In the genomic region with DNA sequence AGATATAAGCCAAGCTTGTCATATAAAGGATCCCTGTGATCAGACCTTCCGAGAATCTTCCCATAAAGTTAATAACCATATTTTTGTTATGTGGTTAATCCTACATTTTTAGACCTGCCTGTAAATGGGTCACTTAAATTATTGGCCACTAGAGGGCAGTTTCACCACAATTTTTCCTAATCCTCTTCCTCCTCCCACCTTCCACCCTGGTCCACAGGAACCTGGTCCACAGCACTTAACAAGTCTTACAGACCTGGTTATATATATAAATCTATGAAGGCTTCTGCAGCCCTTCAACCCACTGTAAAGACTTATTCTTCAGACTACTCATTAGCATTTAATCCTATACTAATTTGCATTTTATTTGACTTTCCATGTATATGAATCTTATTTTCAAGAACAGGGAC, we compare ENCODE assay signal across 7 cellular contexts. TPM values are rescaled to one million over a fixed set of nuclear protein-coding genes. Genes with fewer than 3 reads are reported as not detected.
DNase-seq lines count a peak whose midpoint lies in the region; ATAC-seq, FAIRE-seq and TF ChIP-seq lines count a peak whose summit lies in the region.

No MANE protein-coding gene starts in this region.

- H2AK5ac ChIP-seq in H9 (ENCODE audit: insufficient read length, low read length) = no peak overlapping the region

- H4K5ac ChIP-seq in H9 (ENCODE audit: insufficient read length, low read depth, low read length) = no peak overlapping the region

- H3K27ac Mint-ChIP-seq in H9 = no peak overlapping the region

- FAIRE-seq in K562 (lab: Jason Lieb, UNC) = peak; percentile 71

- peak; percentile 36 to 74; a peak in 3 of 4 replicates for TF ChIP-seq RAD21 in K562 (CRISPR knock-in tag; conservative IDR thresholded peaks at IDR 0.05 in 1 of 2, IDR thresholded peaks at IDR 0.05 in 1 of 2)

- H3K9me3 Mint-ChIP-seq in H9 = peaks cover 0 to 3% of the 10 kb centered on the region in 2 experiments; a peak in 1 of 5 replicates

- H3K4me3 Mint-ChIP-seq in H9 = no peak overlapping the region

- intact Hi-C loops in K562 (cut with micrococcal nuclease) = loop anchor here (1.0 to 5.0 kb wide), 3 partner anchors 90 to 640 kb away; no protein-coding TSS in a partner anchor
- intact Hi-C loops in aorta (cut with DNase I) = loop anchor here (2.0 to 10.0 kb wide), 4 partner anchors 64 to 264 kb away; partner anchors contain the start of gene ALDH5A1 (in 1 of the 2)

- H3K9ac ChIP-seq in H9 (ENCODE audit: extremely low read depth, insufficient read length, low read length) (no peak overlapping the region), K562 (ENCODE audit: insufficient read depth in 1 of 2, low read depth in 2 of 2, low read length in 2 of 2) (no peak overlapping the region)

- H3K4me3 ChIP-seq in DOHH2 (ENCODE audit: low read length) (no peak overlapping the region), K562 (no peak overlapping the region), aorta (ENCODE audit: low read length in 2 of 2) (no peak overlapping the region)

- H3K27ac ChIP-seq in DOHH2 (ENCODE audit: low read depth, low read length) (no peak overlapping the region), H9 (ENCODE audit: insufficient read length, low read depth, low read length) (no peak overlapping the region), K562 (ENCODE audit: extremely low read depth, low read depth, low read length) (no peak overlapping the region), aorta (ENCODE audit: low read depth in 1 of 2, low read length in 2 of 2) (no peak overlapping the region)

- no peaks in the 10 kb centered on the region for H3K4me1 ChIP-seq in DOHH2 (ENCODE audit: control insufficient read depth, low read length)
- no peaks in the 10 kb centered on the region for H3K4me1 ChIP-seq in H9 (ENCODE audit: insufficient read depth, low read length)
- H3K4me1 ChIP-seq in K562 (replicated peaks in 1 of 2; ENCODE audit: control insufficient read depth in 2 of 2, insufficient read depth in 2 of 2, low read length in 2 of 2) = peaks cover 0 to 8% of the 10 kb centered on the region in 2 experiments; a peak in 3 of 5 replicates
- H3K4me1 ChIP-seq in aorta (ENCODE audit: control insufficient read depth in 1 of 2, insufficient read depth in 2 of 2, low read length in 2 of 2) = no peaks in the 10 kb centered on the region

- in situ Hi-C loops in K562 (cut with MboI) = no loop called here

- H3K9me3 ChIP-seq in DOHH2 (ENCODE audit: control insufficient read depth, insufficient read depth, low read length) (no peaks in the 10 kb centered on the region), H9 (ENCODE audit: control insufficient read depth, low read depth, low read length) (no peaks in the 10 kb centered on the region), K562 (replicated peaks; ENCODE audit: control insufficient read depth, insufficient read depth, low read depth, low read length) (no peaks in the 10 kb centered on the region; the same call in 1 of the 2 replicates), aorta (ENCODE audit: control insufficient read depth, low read length) (no peaks in the 10 kb centered on the region)

- no peak overlapping the region for H3K14ac ChIP-seq in H9 (ENCODE audit: insufficient read depth, low read length)

- H3K4me1 Mint-ChIP-seq in H9 = no peaks in the 10 kb centered on the region

- H3K36me3 ChIP-seq in DOHH2 (ENCODE audit: control insufficient read depth, low read length) = peaks cover 2% of the 10 kb centered on the region
- H3K36me3 ChIP-seq in K562 (ENCODE audit: control insufficient read depth, insufficient read depth, low read length) = peaks cover 25% of the 10 kb centered on the region; the same call in 1 of the 3 replicates
- H3K36me3 ChIP-seq in aorta (ENCODE audit: control insufficient read depth in 1 of 2, insufficient read depth in 2 of 2, low read length in 1 of 2) = no peaks in the 10 kb centered on the region

- H3K36me3 Mint-ChIP-seq in H9 (ENCODE audit: insufficient read depth in 1 of 3, low read depth in 3 of 3) = peaks cover 0 to 13% (median 11%) of the 10 kb centered on the region in 3 experiments; a peak in 5 of 7 replicates

- no peak overlapping the region for H3K56ac ChIP-seq in H9 (ENCODE audit: insufficient read length, low read depth, low read length)

- no TSS peak for BruUV-seq in K562 (replicated peaks; lab: Mats Ljungman, UMichigan)

- H2AFZ ChIP-seq in H9 (ENCODE audit: low read length) = no peak overlapping the region
- H2AFZ ChIP-seq in K562 (ENCODE audit: low read depth, low read length) = no peak overlapping the region

- H3K9me1 ChIP-seq in K562 (ENCODE audit: control insufficient read depth, insufficient read depth, low read length) = no peaks in the 10 kb centered on the region

- no peaks in the 10 kb centered on the region for H3K27me3 Mint-ChIP-seq in H9 (ENCODE audit: low read depth)

- H3K27me3 ChIP-seq in DOHH2 (ENCODE audit: control insufficient read depth, low read length) = no peaks in the 10 kb centered on the region
- no peaks in the 10 kb centered on the region for H3K27me3 ChIP-seq in H9 (ENCODE audit: insufficient read depth, low read length)
- H3K27me3 ChIP-seq in K562 (ENCODE audit: control insufficient read depth in 2 of 2, insufficient read depth in 2 of 2, low read length in 2 of 2) = no peaks in the 10 kb centered on the region
- H3K27me3 ChIP-seq in aorta (ENCODE audit: control insufficient read depth in 1 of 2, insufficient read depth in 2 of 2, low read length in 1 of 2) = no peaks in the 10 kb centered on the region

- H3K23ac ChIP-seq in H9 (ENCODE audit: insufficient read length, low read depth, low read length) = no peak overlapping the region

- H3K23me2 ChIP-seq in H9 (ENCODE audit: insufficient read length, low read depth, low read length, poor library complexity, severe bottlenecking) = no peaks in the 10 kb centered on the region

- no peak overlapping the region for H4K91ac ChIP-seq in H9 (ENCODE audit: insufficient read length, low read depth, low read length)

- no peak overlapping the region for H2BK120ac ChIP-seq in H9 (ENCODE audit: low read depth, low read length, poor library complexity, severe bottlenecking)

- no peak for TF ChIP-seq EP300 in K562 (IDR thresholded peaks at IDR 0.05; ENCODE audit: low read length)

- TF ChIP-seq CTCF in DOHH2 (IDR thresholded peaks at IDR 0.05; ENCODE audit: low read depth, low read length, poor library complexity, severe bottlenecking) (peak; percentile 74), H9 (conservative IDR thresholded peaks at IDR 0.05) (peak; percentile 82), K562 (IDR thresholded peaks at IDR 0.05 in 2 of 3, conservative IDR thresholded peaks at IDR 0.05 in 1 of 3; ENCODE audit: insufficient read depth in 2 of 3, low read depth in 1 of 3, low read length in 3 of 3) (peak; percentile 65 to 84 (median 77))

- no CpG with 5 or more reads among the region's 1 CpG for WGBS in H9 (ENCODE audit: extremely low coverage, insufficient read length, low lambda C conversion rate)
- 21% methylated on average over 1 of the region's 1 CpG for whole genome bisulfite sequencing in K562 (ENCODE audit: insufficient coverage, low coverage, missing lambda C conversion rate)
- WGBS in aorta, 2 donors = 13 to 23% methylated on average over 1 of the region's 1 CpG

- H4K20me1 ChIP-seq in DOHH2 (ENCODE audit: control insufficient read depth, insufficient read depth, low read depth, low read length) (no peaks in the 10 kb centered on the region), H9 (ENCODE audit: control insufficient read depth, insufficient read depth, insufficient read length) (no peaks in the 10 kb centered on the region), K562 (replicated peaks; ENCODE audit: control insufficient read depth, insufficient read depth, low read length) (no peaks in the 10 kb centered on the region)

- no peak for TF ChIP-seq POLR2A in K562 (conservative IDR thresholded peaks at IDR 0.05)

- POLR2A ChIA-PET in K562 (lab: Yijun Ruan, JAX) = no interaction called here

- no peaks in the 10 kb centered on the region for H3K79me1 ChIP-seq in H9 (ENCODE audit: insufficient read depth, low read depth, low read length, poor library complexity, severe bottlenecking)

- H3K4ac ChIP-seq in H9 (ENCODE audit: low read depth, low read length) = no peak overlapping the region

- ATAC-seq in K562 (peak; percentile 90), aorta (ENCODE audit: low FRiP score) (peak; percentile 75)

- H2BK15ac ChIP-seq in H9 (ENCODE audit: low read depth, low read length) = no peak overlapping the region

- no peak overlapping the region for H2BK5ac ChIP-seq in H9 (ENCODE audit: insufficient read length, low read length)

- H3K4me2 ChIP-seq in DOHH2 (ENCODE audit: low read length) = no peak overlapping the region
- no peak overlapping the region for H3K4me2 ChIP-seq in H9 (ENCODE audit: insufficient read depth, insufficient read length, low read length)
- H3K4me2 ChIP-seq in K562 (ENCODE audit: insufficient read depth, low read length) = no peak overlapping the region

- H3T11ph ChIP-seq in H9 (ENCODE audit: low read length) = no peak overlapping the region

- H3K79me2 ChIP-seq in DOHH2 (ENCODE audit: control insufficient read depth, low read length) (no peaks in the 10 kb centered on the region), H9 (ENCODE audit: insufficient read depth, low read length) (no peaks in the 10 kb centered on the region), K562 (ENCODE audit: control insufficient read depth, insufficient read depth, low read length) (no peaks in the 10 kb centered on the region)

- H2BK12ac ChIP-seq in H9 (ENCODE audit: insufficient read length, low read depth, low read length) = no peak overlapping the region

- CTCF ChIA-PET in K562 (lab: Yijun Ruan, JAX; ENCODE audit: low intra/inter-chr PET ratio) = interaction anchor here (0.6 to 0.9 kb wide), 3 partner anchors 45 to 264 kb away, joined by 3 to 4 read pairs (median 4); no protein-coding TSS in a partner anchor

- no peak overlapping the region for H2BK20ac ChIP-seq in H9 (ENCODE audit: low read depth, low read length, poor library complexity, severe bottlenecking)

- H3F3A ChIP-seq in DOHH2 (ENCODE audit: control insufficient read depth, insufficient read depth) = no peaks in the 10 kb centered on the region

- no peak overlapping the region for H3K18ac ChIP-seq in H9 (ENCODE audit: insufficient read length, low read depth, low read length)

- no peak overlapping the region for H4K8ac ChIP-seq in H9 (replicated peaks; ENCODE audit: insufficient read length, low read depth, low read length)

- DNase-seq in H9 (no peak), NCI-H69 (lab: John Stamatoyannopoulos, UW) (peak; percentile 69), K562 (ENCODE audit: extremely low read depth in 1 of 4, low spot score in 3 of 4) (peak; percentile 67 to 71 (median 68)), kidney tubule cell (ENCODE audit: low spot score) (peak; percentile 64), aorta (no peak)
- no peak for DNase-seq in activated CD8-positive, alpha-beta memory T cell treated with anti-CD3 and anti-CD28 coated beads for 24 hours

- H3K9me2 ChIP-seq in DOHH2 (replicated peaks; ENCODE audit: control insufficient read depth, low read length) = no peaks in the 10 kb centered on the region

RNA-seq across cellular contexts. Expression of gene MRS2, which starts 28.3 kb away (rescaled TPM):
- total RNA-seq in H9 (2021) (85.8 and 86.3 TPM in 2 replicates), K562 (2014; rRNA removed) (34.4 and 34.8 TPM in 2 replicates), K562 (2014; rRNA removed; fragmentation: Illumina TruSeq; extraction: Trizol) (54.7 and 57.8 TPM in 2 replicates), K562 (2015; rRNA removed; fragmentation: Illumina TruSeq; extraction: Trizol) (45.8 and 48.1 TPM in 2 replicates), K562 (2021) (55.0 and 57.5 TPM in 2 replicates), aorta (10 to 100 TPM; 12.1 to 19.8 TPM)
- 25.6 and 50.4 TPM in 2 replicates for total RNA-seq in K562 (2011; cell fraction: chromatin; rRNA removed; ENCODE audit: low replicate concordance)
- 25.7 and 29.5 TPM in 2 replicates for total RNA-seq in K562 (2011; cell fraction: nucleolus; rRNA removed)
- 41.1 and 64.7 TPM in 2 replicates for total RNA-seq in K562 (2011; cell fraction: nucleoplasm; rRNA removed)
- polyA plus RNA-seq in K562 (2011; rRNA removed) (44.8 and 57.9 TPM in 2 replicates), K562 (2014; fragmentation: Illumina TruSeq; extraction: Trizol) (43.0 and 47.0 TPM in 2 replicates), K562 (2014; fragmentation: Nextera tagmentation; extraction: Ambion mirVana) (10 to 100 TPM; 14.6 to 23.6 TPM), K562 (2014; rRNA removed) (49.0 and 50.0 TPM in 2 replicates), aorta (10 to 100 TPM in 1 of 2 donors, 1 to 10 TPM in 1; 9.8 to 12.4 TPM)
- polyA plus RNA-seq in K562 (2011; cell fraction: cytosol; rRNA removed) = 34.2 and 47.8 TPM in 2 replicates
- 31.0 and 39.7 TPM in 2 replicates for polyA plus RNA-seq in K562 (2011; cell fraction: nucleus; rRNA removed)
- 34.3 and 36.0 TPM in 2 replicates for polyA plus RNA-seq in K562 (2012)
- polyA minus RNA-seq in K562 (2011; rRNA and poly(A)+ RNA removed) = 60.6 and 65.0 TPM in 2 replicates
- polyA minus RNA-seq in K562 (2011; cell fraction: cytosol; rRNA and poly(A)+ RNA removed) = 34.3 and 41.7 TPM in 2 replicates
- polyA minus RNA-seq in K562 (2011; cell fraction: nucleus; rRNA and poly(A)+ RNA removed) = 24.8 and 34.5 TPM in 2 replicates

RNA-seq across cellular contexts. Expression of gene GPLD1, which starts 58.3 kb away (rescaled TPM):
- 7.5 and 8.0 TPM in 2 replicates for total RNA-seq in H9 (2021)
- total RNA-seq in K562 (2011; cell fraction: chromatin; rRNA removed; ENCODE audit: low replicate concordance) = 4.4 and 5.7 TPM in 2 replicates
- 1.3 and 1.8 TPM in 2 replicates for total RNA-seq in K562 (2011; cell fraction: nucleolus; rRNA removed)
- 3.4 and 5.0 TPM in 2 replicates for total RNA-seq in K562 (2011; cell fraction: nucleoplasm; rRNA removed)
- 1.0 and 1.5 TPM in 2 replicates for total RNA-seq in K562 (2014; rRNA removed)
- total RNA-seq in K562 (2014; rRNA removed; fragmentation: Illumina TruSeq; extraction: Trizol) = 0.76 and 0.89 TPM in 2 replicates
- 1.0 and 1.3 TPM in 2 replicates for total RNA-seq in K562 (2015; rRNA removed; fragmentation: Illumina TruSeq; extraction: Trizol)
- total RNA-seq in K562 (2021) = 0.96 and 1.2 TPM in 2 replicates
- polyA plus RNA-seq in K562 (2011; rRNA removed) = 0.30 and 0.86 TPM in 2 replicates
- polyA plus RNA-seq in K562 (2011; cell fraction: cytosol; rRNA removed) = 0.25 and 0.45 TPM in 2 replicates
- polyA plus RNA-seq in K562 (2011; cell fraction: nucleus; rRNA removed) = 0.77 and 1.1 TPM in 2 replicates
- 0.79 and 0.83 TPM in 2 replicates for polyA plus RNA-seq in K562 (2012)
- 0.46 and 0.82 TPM in 2 replicates for polyA plus RNA-seq in K562 (2014; fragmentation: Illumina TruSeq; extraction: Trizol)
- under 1 TPM; 0.11 to 0.13 TPM for polyA plus RNA-seq in K562 (2014; fragmentation: Nextera tagmentation; extraction: Ambion mirVana)
- polyA plus RNA-seq in K562 (2014; rRNA removed) = 0.26 and 0.57 TPM in 2 replicates
- polyA minus RNA-seq in K562 (2011; rRNA and poly(A)+ RNA removed) = 0.78 and 1.2 TPM in 2 replicates
- 0.36 and 0.95 TPM in 2 replicates for polyA minus RNA-seq in K562 (2011; cell fraction: cytosol; rRNA and poly(A)+ RNA removed)
- 1.1 and 1.2 TPM in 2 replicates for polyA minus RNA-seq in K562 (2011; cell fraction: nucleus; rRNA and poly(A)+ RNA removed)
- total RNA-seq in aorta = 1 to 10 TPM; 7.3 to 8.2 TPM
- 1 to 10 TPM in 1 of 2 donors, under 1 TPM in 1; 0.50 to 4.5 TPM for polyA plus RNA-seq in aorta

Comparison
In these comparisons a context has a peak if more than half of its experiments do, and no peak if none do; other contexts are left out.
1. DNase-seq: peak in NCI-H69 (single experiment), K562 (4 of 4) and kidney tubule cell (single experiment); none in H9 (single experiment), aorta (0 of 2) and activated CD8-positive, alpha-beta memory T cell treated with anti-CD3 and anti-CD28 coated beads for 24 hours (single experiment).
2. Peak in every context shown above with its lines, with median percentiles within 50 percentile points of each other: CTCF ChIP-seq.